ENCODE assay signal across 7 cellular contexts in the genomic region with DNA sequence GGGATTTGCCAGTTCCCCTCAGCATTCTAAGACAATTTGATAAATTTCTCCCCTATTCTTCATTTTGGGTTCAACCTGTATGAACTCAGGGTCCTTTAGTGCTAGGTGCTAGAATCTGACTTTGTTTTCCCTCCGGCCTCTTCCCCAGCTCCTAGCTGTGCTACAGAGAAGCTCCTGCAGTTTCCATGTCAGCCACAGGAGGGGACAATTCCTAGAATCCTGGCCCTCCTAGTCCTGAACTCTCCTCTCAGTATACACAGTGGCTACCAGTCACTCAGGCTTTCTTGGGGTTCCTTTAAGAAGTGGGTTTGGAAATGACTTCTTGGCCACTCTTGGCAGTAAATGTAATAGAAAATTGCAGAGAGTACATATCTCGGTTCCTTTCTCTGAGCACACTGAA. TPM values are rescaled to one million over a fixed set of nuclear protein-coding genes. Genes with fewer than 3 reads are reported as not detected.
DNase-seq lines count a peak whose midpoint lies in the region; ATAC-seq and TF ChIP-seq lines count a peak whose summit lies in the region.

No MANE protein-coding gene starts in this region.

- intact Hi-C loops in esophagus squamous epithelium (cut with DNase I), result no loop called here

- CTCF ChIA-PET in activated CD4-positive, alpha-beta T cell treated with anti-CD3 and anti-CD28 coated beads, Interleukin-2, amount 10 ng/mL, durations not matched to agents 7 days and 5 days (lab: Charles Lee), result no interaction called here

- no peak overlapping the region for H3K4me3 ChIP-seq in esophagus squamous epithelium

- no peaks in the 10 kb centered on the region for H3K9me3 Mint-ChIP-seq in progenitor cell of endocrine pancreas (ENCODE audit: low read depth)
- no peaks in the 10 kb centered on the region for H3K9me3 Mint-ChIP-seq in activated CD4-positive, alpha-beta T cell treated with anti-CD3 and anti-CD28 coated beads, Interleukin-2, amount 10 ng/mL, durations not matched to agents 7 days and 5 days

- peaks cover 0 to 7% (median 0%) of the 10 kb centered on the region in 4 donors for H3K27me3 ChIP-seq in esophagus squamous epithelium

- no peak overlapping the region for H3K27ac Mint-ChIP-seq in progenitor cell of endocrine pancreas
- H3K27ac Mint-ChIP-seq in activated CD4-positive, alpha-beta T cell treated with anti-CD3 and anti-CD28 coated beads, Interleukin-2, amount 10 ng/mL, durations not matched to agents 7 days and 5 days, result no peak overlapping the region

- 88 to 89% methylated on average over 2 of the region's 2 CpGs for WGBS in esophagus squamous epithelium, 2 donors

- peaks cover 26% of the 10 kb centered on the region for H3K27me3 Mint-ChIP-seq in progenitor cell of endocrine pancreas
- peaks cover 5% of the 10 kb centered on the region for H3K27me3 Mint-ChIP-seq in activated CD4-positive, alpha-beta T cell treated with anti-CD3 and anti-CD28 coated beads, Interleukin-2, amount 10 ng/mL, durations not matched to agents 7 days and 5 days

- no peaks in the 10 kb centered on the region for H3K36me3 ChIP-seq in esophagus squamous epithelium

- H3K4me1 ChIP-seq in esophagus squamous epithelium, result peaks cover 0 to 6% (median 3%) of the 10 kb centered on the region in 3 donors

- POLR2A ChIA-PET in activated CD4-positive, alpha-beta T cell treated with anti-CD3 and anti-CD28 coated beads, Interleukin-2, amount 10 ng/mL, durations not matched to agents 7 days and 5 days (lab: Charles Lee), result no interaction called here

- no peaks in the 10 kb centered on the region for H3K4me1 Mint-ChIP-seq in progenitor cell of endocrine pancreas (ENCODE audit: low read depth)
- peaks cover 7% of the 10 kb centered on the region for H3K4me1 Mint-ChIP-seq in activated CD4-positive, alpha-beta T cell treated with anti-CD3 and anti-CD28 coated beads, Interleukin-2, amount 10 ng/mL, durations not matched to agents 7 days and 5 days

- H3K9me3 ChIP-seq in esophagus squamous epithelium, result no peaks in the 10 kb centered on the region

- DNase-seq in NCI-H69 (lab: John Stamatoyannopoulos, UW), result peak; percentile 33
- DNase-seq in esophagus squamous epithelium (lab: John Stamatoyannopoulos, UW), result no peak
- DNase-seq in progenitor cell of endocrine pancreas (ENCODE audit: low spot score, unreplicated experiment), result no peak
- no peak for DNase-seq in activated CD4-positive, alpha-beta T cell treated with anti-CD3 and anti-CD28 coated beads, Interleukin-2, amount 10 ng/mL, durations not matched to agents 7 days and 5 days
- no peak for DNase-seq in activated effector memory CD4-positive, alpha-beta T cell treated with anti-CD3 and anti-CD28 coated beads, Interleukin-2, amount 50 U/mL, for 16 hours

- H3K27ac ChIP-seq in esophagus squamous epithelium, result no peak overlapping the region

- ATAC-seq in GM18867 (IDR thresholded peaks at IDR 0.05; ENCODE audit: unreplicated experiment), result no peak

- TF ChIP-seq CTCF in GM12873 (IDR thresholded peaks at IDR 0.05; ENCODE audit: insufficient read depth, low read depth, low read length, missing control alignments) (peak; percentile 53), esophagus squamous epithelium (IDR thresholded peaks at IDR 0.05) (peak in 4 of 6 experiments; percentile 16 to 51 (median 28)), progenitor cell of endocrine pancreas (IDR thresholded peaks at IDR 0.05; ENCODE audit: unreplicated experiment) (peak; percentile 68)

- no peak overlapping the region for H3K4me3 Mint-ChIP-seq in progenitor cell of endocrine pancreas (ENCODE audit: low read depth)
- H3K4me3 Mint-ChIP-seq in activated CD4-positive, alpha-beta T cell treated with anti-CD3 and anti-CD28 coated beads, Interleukin-2, amount 10 ng/mL, durations not matched to agents 7 days and 5 days, result no peak overlapping the region

- H3K36me3 Mint-ChIP-seq in progenitor cell of endocrine pancreas (ENCODE audit: insufficient read depth), result no peaks in the 10 kb centered on the region
- H3K36me3 Mint-ChIP-seq in activated CD4-positive, alpha-beta T cell treated with anti-CD3 and anti-CD28 coated beads, Interleukin-2, amount 10 ng/mL, durations not matched to agents 7 days and 5 days (ENCODE audit: low read depth), result no peaks in the 10 kb centered on the region

- TF ChIP-seq POLR2A in esophagus squamous epithelium (IDR thresholded peaks at IDR 0.05), result no peak

RNA-seq across cellular contexts. Expression of gene CHST10, which starts 4.9 kb away (rescaled TPM):
- total RNA-seq in esophagus squamous epithelium (1 to 10 TPM in 2 of 4 donors, under 1 TPM in 2; 0.53 to 7.0 (median 3.2) TPM), progenitor cell of endocrine pancreas (22.1 TPM in 2 replicates)
- total RNA-seq in activated CD4-positive, alpha-beta T cell treated with anti-CD3 and anti-CD28 coated beads, Interleukin-2, amount 10 ng/mL, durations not matched to agents 7 days and 5 days, result 1 to 10 TPM; 2.6 to 3.1 TPM

RNA-seq across cellular contexts. Expression of gene NMS, which starts 48.0 kb away (rescaled TPM):
- total RNA-seq in esophagus squamous epithelium (not detected), progenitor cell of endocrine pancreas (not detected in 2 replicates)
- total RNA-seq in activated CD4-positive, alpha-beta T cell treated with anti-CD3 and anti-CD28 coated beads, Interleukin-2, amount 10 ng/mL, durations not matched to agents 7 days and 5 days, result not detected
